17 cellular contexts compared by ENCODE assay signal in the genomic region with DNA sequence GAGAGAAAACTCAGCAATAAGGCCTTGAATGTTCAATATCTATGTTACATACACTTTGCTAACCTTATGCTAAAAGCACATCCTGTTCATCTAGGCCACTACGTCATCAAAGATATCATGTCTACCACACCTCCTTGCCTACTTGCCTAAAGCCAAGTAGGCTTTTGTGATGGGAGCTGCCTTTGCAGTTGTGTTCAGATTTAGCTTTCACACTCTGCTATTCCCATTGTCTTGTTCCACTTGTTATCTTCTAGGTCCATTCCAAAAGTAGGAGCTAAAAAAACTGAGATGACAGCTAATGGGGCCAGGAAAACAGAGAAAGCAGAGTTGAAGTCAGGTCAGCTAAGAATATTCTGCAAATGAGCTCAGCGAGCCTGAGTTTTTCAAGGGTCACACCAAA.
DNase-seq lines count a peak whose midpoint lies in the region; ATAC-seq and TF ChIP-seq lines count a peak whose summit lies in the region.
"Had no signal": no experiment of that assay in that cellular context is flagged by ENCODE, and none has a peak within 500 bp of the region (broad histone marks: within the 10 kb centered on the region; RNA-seq: fewer than 3 reads in every experiment).

No MANE protein-coding gene starts in this region.

- H3K27ac Mint-ChIP-seq in mesothelial cell of epicardium = peak overlapping the region; percentile 16
- H3K27ac Mint-ChIP-seq: B cell; CD4-positive, alpha-beta T cell; GM23338 had no signal

- H3K4me3 ChIP-seq in choroid plexus epithelial cell (ENCODE audit: low read depth, low read length) = no peak overlapping the region
- H3K4me3 ChIP-seq in GM23248 = no peak overlapping the region
- H3K4me3 ChIP-seq in left lung = no peak overlapping the region
- H3K4me3 ChIP-seq: GM12878, GM23338 had no signal

- intact Hi-C loops in Right ventricle myocardium superior (cut with DNase I) = no loop called here
- intact Hi-C loops in left ventricle myocardium superior (cut with micrococcal nuclease) = no loop called here
- intact Hi-C loops in left lung (cut with DNase I) = no loop called here

- no peaks in the 10 kb centered on the region for H3K36me3 ChIP-seq in GM23248 (ENCODE audit: low read depth)
- no peaks in the 10 kb centered on the region for H3K36me3 ChIP-seq in left lung

- in situ Hi-C loops in GM23248 (cut with MboI) = loop anchor here (25.0 kb wide), 1 partner anchor 535 kb away; no protein-coding TSS in a partner anchor

- ATAC-seq in Right ventricle myocardium superior (ENCODE audit: poor library complexity) (peak; percentile 67), left ventricle myocardium superior (peak; percentile 91), left lung (no peak), omental fat pad (ENCODE audit: low FRiP score) (no peak)
- ATAC-seq: GM12878, GM23338 had no signal

- peaks cover 9% of the 10 kb centered on the region for H3K36me3 Mint-ChIP-seq in mesothelial cell of epicardium

- peaks cover 5% of the 10 kb centered on the region for H3K9me3 Mint-ChIP-seq in mesothelial cell of epicardium
- H3K9me3 Mint-ChIP-seq: CD4-positive, alpha-beta T cell; GM23338 had no signal

- H3K9me3 ChIP-seq in GM23248 (ENCODE audit: low read depth) (no peaks in the 10 kb centered on the region), left lung (no peaks in the 10 kb centered on the region)

- H3K27me3 ChIP-seq in GM23248 (replicated peaks; ENCODE audit: insufficient read depth) (no peaks in the 10 kb centered on the region), left lung (no peaks in the 10 kb centered on the region)

- no peaks in the 10 kb centered on the region for H3K9me2 ChIP-seq in GM23248 (ENCODE audit: insufficient read depth)

- no peaks in the 10 kb centered on the region for H3F3A ChIP-seq in GM23248 (ENCODE audit: insufficient read depth)

- H3K27me3 Mint-ChIP-seq in mesothelial cell of epicardium (ENCODE audit: low read depth) = no peaks in the 10 kb centered on the region
- H3K27me3 Mint-ChIP-seq: B cell had no signal

- no peak for TF ChIP-seq CTCF in choroid plexus epithelial cell (conservative IDR thresholded peaks at IDR 0.05; ENCODE audit: low read depth, low read length)
- no peak for TF ChIP-seq CTCF in mesothelial cell of epicardium (IDR thresholded peaks at IDR 0.05; ENCODE audit: unreplicated experiment)
- no peak for TF ChIP-seq CTCF in left lung (IDR thresholded peaks at IDR 0.05)
- TF ChIP-seq CTCF in omental fat pad (IDR thresholded peaks at IDR 0.05) = no peak

- DNase-seq in choroid plexus epithelial cell (ENCODE audit: low read depth) (peak; percentile 24), Right ventricle myocardium superior (no peak), left ventricle myocardium superior (no peak), mesothelial cell of epicardium (ENCODE audit: low spot score in 2 of 2, unreplicated experiment in 2 of 2) (no peak), GM23248 (no peak), DMS114 treated with DMSO at 0.1 percent for 48 hours (lab: John Stamatoyannopoulos, UW; ENCODE audit: unreplicated experiment) (no peak), left lung (no peak), omental fat pad (ENCODE audit: low spot score) (no peak)
- DNase-seq: C1 segment of cervical spinal cord; Calu3; CD4-positive, alpha-beta T cell; DMS 273 treated with DMSO at 0.1 percent for 48 hours; DMS79; H7 had no signal

- H3K9ac ChIP-seq in GM23248 = no peak overlapping the region

- H3K4me2 ChIP-seq in GM23248 (ENCODE audit: unreplicated experiment) = no peak overlapping the region
- H3K4me2 ChIP-seq: GM23338 had no signal

- H3K4me3 Mint-ChIP-seq in mesothelial cell of epicardium = no peak overlapping the region
- H3K4me3 Mint-ChIP-seq: B cell; CD4-positive, alpha-beta T cell; GM23338 had no signal

- H3K4me1 ChIP-seq in GM23248 (ENCODE audit: insufficient read depth) = no peaks in the 10 kb centered on the region
- H3K4me1 ChIP-seq in left lung = no peaks in the 10 kb centered on the region

- H3K79me2 ChIP-seq in GM23248 (ENCODE audit: insufficient read depth) = no peaks in the 10 kb centered on the region

- 75 to 79% methylated on average over 2 of the region's 2 CpGs for WGBS in GM23248 (ENCODE audit: low coverage in 1 of 2, low lambda C conversion rate in 2 of 2, missing lambda C conversion rate in 2 of 2), 2 experiments

- H3K27ac ChIP-seq in GM23248 = no peak overlapping the region
- H3K27ac ChIP-seq in left lung = no peak overlapping the region

- H2AFZ ChIP-seq in GM23248 = no peak overlapping the region
- H2AFZ ChIP-seq: GM23338 had no signal

- no peaks in the 10 kb centered on the region for H4K20me1 ChIP-seq in GM23248 (ENCODE audit: insufficient read depth)

- H3K4me1 Mint-ChIP-seq in mesothelial cell of epicardium = peaks cover 48% of the 10 kb centered on the region
- H3K4me1 Mint-ChIP-seq: B cell, GM23338 had no signal

Comparison
In these comparisons a context has a peak if more than half of its experiments do, and no peak if none do; other contexts are left out.
1. ATAC-seq: peak in Right ventricle myocardium superior (single experiment) and left ventricle myocardium superior (single experiment); none in left lung (single experiment) and omental fat pad (single experiment).